ENCODE assay signal across 1 cellular context in genomic region chr5:128962211-128962610, GRCh38.
TF ChIP-seq lines count a peak whose summit lies in the region.

No MANE protein-coding gene starts in this region.

TF ChIP-seq in WTC11, 78 proteins besides CTCF, POLR2A, EP300 and RAD21 (continued from another document):
- TF ChIP-seq AFF4 (CRISPR knock-in tag; IDR thresholded peaks at IDR 0.05; ENCODE audit: borderline replicate concordance) (no peak), ESRRA (CRISPR knock-in tag; IDR thresholded peaks at IDR 0.05; ENCODE audit: borderline replicate concordance) (no peak), NFE2L1 (CRISPR knock-in tag; IDR thresholded peaks at IDR 0.05) (no peak), TEAD4 (CRISPR knock-in tag; IDR thresholded peaks at IDR 0.05) (no peak), ZNF317 (CRISPR knock-in tag; IDR thresholded peaks at IDR 0.05; ENCODE audit: borderline replicate concordance, low read depth) (no peak), ATF6 (CRISPR knock-in tag; IDR thresholded peaks at IDR 0.05) (no peak), AR (CRISPR knock-in tag; IDR thresholded peaks at IDR 0.05) (no peak), GABPB1 (CRISPR knock-in tag; IDR thresholded peaks at IDR 0.05) (no peak), JUN (CRISPR knock-in tag; IDR thresholded peaks at IDR 0.05) (no peak), TP53 (CRISPR knock-in tag; IDR thresholded peaks at IDR 0.05) (no peak), ZMAT4 (CRISPR knock-in tag; IDR thresholded peaks at IDR 0.05) (no peak), TEAD1 (CRISPR knock-in tag; IDR thresholded peaks at IDR 0.05) (no peak)
